ENCODE assay signal across 1 cellular context in the genomic region with DNA sequence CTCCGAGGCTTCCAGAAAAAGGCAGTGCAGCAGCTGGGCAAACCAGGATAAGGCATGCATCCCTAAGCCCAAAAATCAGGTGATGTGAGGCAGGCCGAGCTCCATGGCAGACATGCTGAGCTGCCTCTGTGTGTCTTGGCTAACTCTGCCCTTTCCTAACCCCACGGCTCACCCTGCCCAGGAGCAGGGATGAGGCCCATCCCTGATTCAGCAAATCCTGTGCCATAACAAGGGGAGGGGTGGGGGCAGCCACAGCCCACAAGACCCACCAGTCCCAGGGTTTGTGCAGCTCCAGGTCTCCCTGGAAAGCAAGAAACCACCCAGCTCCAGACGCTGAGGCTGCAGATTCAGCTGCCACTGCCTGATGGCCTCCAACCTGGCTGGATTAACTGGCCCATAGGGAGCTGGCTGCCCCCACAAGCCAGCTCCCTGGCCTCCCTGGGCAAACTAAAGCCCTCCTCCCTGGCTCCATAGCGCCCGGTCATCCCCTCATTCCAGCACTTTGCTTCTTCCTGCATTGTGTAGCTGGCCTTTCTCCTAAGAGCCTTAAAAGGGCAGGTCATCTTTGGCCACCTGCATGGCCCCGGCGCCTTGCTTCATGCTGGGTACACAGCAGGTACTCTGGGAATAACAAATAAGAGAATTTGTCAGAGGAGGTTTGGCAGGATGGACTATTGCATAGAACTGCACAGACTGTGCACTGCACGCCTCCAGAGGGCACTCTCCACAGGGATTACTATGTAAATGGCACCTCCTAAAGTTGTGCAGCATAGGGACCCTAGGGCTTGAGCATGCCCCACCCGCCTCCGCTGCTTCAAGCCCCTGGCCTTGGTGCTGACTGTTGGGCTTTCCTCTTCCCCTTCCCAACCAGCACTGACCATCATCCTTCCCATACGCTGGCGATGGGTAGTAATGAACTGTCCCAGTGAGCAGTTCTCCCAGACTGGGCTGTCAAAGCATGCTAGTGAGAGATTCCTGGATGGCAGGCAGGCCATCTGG.
TF ChIP-seq lines count a peak whose summit lies in the region.

No MANE protein-coding gene starts in this region.

TF ChIP-seq in endothelial cell of umbilical vein, 7 proteins besides CTCF, POLR2A, EP300 and RAD21:
- TF ChIP-seq GATA2 (IDR thresholded peaks at IDR 0.05; ENCODE audit: insufficient read depth, insufficient read length, low read depth, low read length), result no peak
- no peak for TF ChIP-seq MYC (IDR thresholded peaks at IDR 0.05; ENCODE audit: low read depth, low read length)
- no peak for TF ChIP-seq EZH2 (IDR thresholded peaks at IDR 0.05; ENCODE audit: borderline replicate concordance, low read depth, low read length, severe bottlenecking)
- no peak for TF ChIP-seq JUN (IDR thresholded peaks at IDR 0.05; ENCODE audit: borderline replicate concordance, insufficient read depth, insufficient read length, low read depth)
